ENCODE assay signal across 15 cellular contexts in the genomic region with DNA sequence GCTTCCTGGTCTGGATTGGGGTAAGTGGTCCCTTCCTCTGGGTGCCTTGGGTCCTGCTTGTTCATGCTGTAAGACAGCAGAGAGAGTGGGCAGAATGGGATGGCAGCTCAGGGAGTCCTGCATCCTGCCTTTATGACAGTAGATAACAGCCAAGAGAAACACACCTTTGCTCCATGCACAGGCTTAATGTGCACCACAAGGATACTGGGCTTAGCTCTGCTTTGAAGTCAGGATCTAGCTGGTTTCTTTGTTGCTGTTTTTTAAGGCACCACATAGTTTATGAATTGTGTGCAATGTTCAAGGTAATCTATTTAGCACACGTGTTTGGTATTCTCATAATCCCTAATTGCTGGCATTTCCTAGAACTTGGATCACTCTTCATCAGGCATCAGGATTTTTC.
DNase-seq lines count a peak whose midpoint lies in the region; FAIRE-seq and TF ChIP-seq lines count a peak whose summit lies in the region.
"Had no signal": no experiment of that assay in that cellular context is flagged by ENCODE, and none has a peak within 500 bp of the region (broad histone marks: within the 10 kb centered on the region; RNA-seq: fewer than 3 reads in every experiment).

No MANE protein-coding gene starts in this region.

- H3K9ac ChIP-seq in neuronal stem cell (ENCODE audit: low read depth, low read length, poor library complexity): no peak overlapping the region

- no peaks in the 10 kb centered on the region for H3K79me1 ChIP-seq in neuronal stem cell (ENCODE audit: low read depth, low read length)

- no peak overlapping the region for H3K4ac ChIP-seq in neuronal stem cell (ENCODE audit: low read length)

- H3K36me3 ChIP-seq in neuronal stem cell (replicated peaks in 1 of 2; ENCODE audit: control insufficient read depth in 2 of 2, insufficient read depth in 2 of 2, low read length in 2 of 2): no peaks in the 10 kb centered on the region
- H3K36me3 ChIP-seq: BE2C had no signal

- no CpG with 5 or more reads among the region's 1 CpG for WGBS in neuronal stem cell (ENCODE audit: extremely low coverage in 2 of 2, insufficient read length in 2 of 2, insufficient replicate concordance in 1 of 2), 2 donors

- TF ChIP-seq CTCF in C4-2B (conservative IDR thresholded peaks at IDR 0.05): no peak
- TF ChIP-seq CTCF in VCaP (conservative IDR thresholded peaks at IDR 0.05): no peak
- no peak for TF ChIP-seq CTCF in D721Med (IDR thresholded peaks at IDR 0.05; ENCODE audit: insufficient read depth, missing control alignments)

- H3K18ac ChIP-seq in neuronal stem cell (ENCODE audit: low read length): no peak overlapping the region

- peak overlapping the region; percentile 7 for H2AFZ ChIP-seq in neuronal stem cell (ENCODE audit: low read length)

- no peak overlapping the region for H2BK12ac ChIP-seq in neuronal stem cell (ENCODE audit: low read length)

- FAIRE-seq in D721Med (lab: Jason Lieb, UNC): no peak
- FAIRE-seq: GM19239 had no signal

- H4K91ac ChIP-seq in neuronal stem cell (ENCODE audit: low read depth, low read length, poor library complexity): no peak overlapping the region

- no peaks in the 10 kb centered on the region for H3K4me1 ChIP-seq in neuronal stem cell (ENCODE audit: control insufficient read depth in 2 of 2, insufficient read depth in 1 of 2, low read depth in 1 of 2, low read length in 2 of 2)

- DNase-seq in G401 (ENCODE audit: low spot score) (peak; percentile 60), neuronal stem cell (ENCODE audit: low spot score) (no peak), 8988T (no peak), HuH-7 (ENCODE audit: low spot score) (no peak), D721Med (ENCODE audit: insufficient read length, low spot score) (no peak)
- DNase-seq: BE2C; CD8-positive, alpha-beta T cell; MV-4-11; NCI-H1436 treated with DMSO at 0.1 percent for 48 hours; NCI-H2081 treated with DMSO at 0.1 percent for 48 hours; NCI-H774; SW 1271 had no signal

- H4K8ac ChIP-seq in neuronal stem cell (ENCODE audit: low read depth, low read length): no peak overlapping the region

- H3K4me2 ChIP-seq in neuronal stem cell (ENCODE audit: insufficient read depth, low read length, poor library complexity, severe bottlenecking): no peak overlapping the region

- no peak overlapping the region for H3K14ac ChIP-seq in neuronal stem cell (ENCODE audit: low read length)

- H2BK5ac ChIP-seq in neuronal stem cell (ENCODE audit: low read length): no peak overlapping the region

- H3K27ac ChIP-seq in C4-2B (0 out of 2 replicates have a peak overlapping the region, but pooled peaks have one; percentile 28), VCaP (peak overlapping the region; percentile 76), neuronal stem cell (replicated peaks; ENCODE audit: low read length) (no peak overlapping the region)

- no peak overlapping the region for H2AK5ac ChIP-seq in neuronal stem cell (ENCODE audit: low read depth, low read length)

- no peaks in the 10 kb centered on the region for H3K27me3 ChIP-seq in neuronal stem cell (ENCODE audit: control insufficient read depth in 3 of 3, insufficient read depth in 3 of 3, low read depth in 1 of 3, low read length in 3 of 3)
- H3K27me3 ChIP-seq: BE2C had no signal

- H2BK15ac ChIP-seq in neuronal stem cell (ENCODE audit: low read length): no peak overlapping the region

- no peaks in the 10 kb centered on the region for H3K9me3 ChIP-seq in neuronal stem cell (replicated peaks in 1 of 2; ENCODE audit: control insufficient read depth in 2 of 2, insufficient read depth in 1 of 2, low read depth in 1 of 2, low read length in 2 of 2)
- H3K9me3 ChIP-seq: BE2C had no signal

- in situ Hi-C loops in G401 (cut with HindIII; ENCODE audit: low sequenced_read_pairs): no loop called here

- H2BK120ac ChIP-seq in neuronal stem cell (ENCODE audit: low read depth, low read length): no peak overlapping the region

- H3K4me3 ChIP-seq in neuronal stem cell (ENCODE audit: low read length in 2 of 2): no peak overlapping the region

- no peak overlapping the region for H3K23ac ChIP-seq in neuronal stem cell (ENCODE audit: low read depth, low read length, poor library complexity)
